ENCODE assay signal across 1 cellular context in genomic region chr19:46992699-46993535, GRCh38.
A peak's percentile ranks its signal among the peaks of the same experiment; 100 is the strongest.
TF ChIP-seq lines count a peak whose summit lies in the region.

No MANE protein-coding gene starts in this region.

TF ChIP-seq in liver, 16 proteins besides CTCF, POLR2A, EP300 and RAD21 (continued from another document):
- TF ChIP-seq REST (IDR thresholded peaks at IDR 0.05) (no peak), JUND (IDR thresholded peaks at IDR 0.05) (no peak), FOXA1 (IDR thresholded peaks at IDR 0.05) (no peak), HNF4A (conservative IDR thresholded peaks at IDR 0.05) (peak; percentile 27 to 47), RXRA (IDR thresholded peaks at IDR 0.05) (peak; percentile 53 to 63), MAX (IDR thresholded peaks at IDR 0.05) (no peak), SP1 (IDR thresholded peaks at IDR 0.05) (peak; percentile 44), FOXA2 (IDR thresholded peaks at IDR 0.05) (no peak), TAF1 (conservative IDR thresholded peaks at IDR 0.05) (no peak), GABPA (IDR thresholded peaks at IDR 0.05 in 1 of 2, conservative IDR thresholded peaks at IDR 0.05 in 1 of 2) (no peak)
TF ChIP-seq in liver: peak in this region for 4.
